ENCODE assay signal across 1 cellular context in genomic region chr5:88879724-88880123, GRCh38.
TF ChIP-seq lines count a peak whose summit lies in the region.

No MANE protein-coding gene starts in this region.

TF ChIP-seq in HEK293, 187 proteins besides CTCF, POLR2A, EP300 and RAD21 (continued from another document):
- TF ChIP-seq SCRT2 (tag by site-specific recombination; IDR thresholded peaks at IDR 0.05) (peak; percentile 77), ZNF37A (tag by site-specific recombination; IDR thresholded peaks at IDR 0.05) (no peak), ZNF175 (tag by site-specific recombination; IDR thresholded peaks at IDR 0.05) (no peak), ZFP3 (tag by site-specific recombination; IDR thresholded peaks at IDR 0.05; ENCODE audit: low read depth) (no peak), ZNF366 (tag by site-specific recombination; conservative IDR thresholded peaks at IDR 0.05) (peak; percentile 49), ZNF747 (tag by site-specific recombination; IDR thresholded peaks at IDR 0.05) (no peak), ZNF791 (tag by site-specific recombination; IDR thresholded peaks at IDR 0.05) (no peak), ZNF169 (tag by site-specific recombination; IDR thresholded peaks at IDR 0.05) (no peak), ZSCAN4 (tag by site-specific recombination; IDR thresholded peaks at IDR 0.05) (no peak), HIC1 (tag by site-specific recombination; IDR thresholded peaks at IDR 0.05) (no peak), PRDM6 (tag by site-specific recombination; IDR thresholded peaks at IDR 0.05) (peak; percentile 24; the same call in 1 of the 2 replicates), ZNF561 (tag by site-specific recombination; IDR thresholded peaks at IDR 0.05; ENCODE audit: borderline replicate concordance) (no peak), ZNF335 (tag by site-specific recombination; conservative IDR thresholded peaks at IDR 0.05) (0 out of 2 replicates have a peak, but pooled peaks have one; percentile 18), AEBP2 (tag by site-specific recombination; IDR thresholded peaks at IDR 0.05; ENCODE audit: borderline replicate concordance) (no peak)
